29 cellular contexts compared by ENCODE assay signal in genomic region chr1:192803501-192803900, GRCh38.
"Had no signal": no experiment of that assay in that cellular context is flagged by ENCODE, and none has a peak within 500 bp of the region (broad histone marks: within the 10 kb centered on the region; RNA-seq: fewer than 3 reads in every experiment).

No MANE protein-coding gene starts in this region.

- H3K36me3 ChIP-seq: adrenal gland, colonic mucosa, esophagus muscularis mucosa, gastroesophageal sphincter, heart right ventricle had no signal

- H3K27ac ChIP-seq: adrenal gland, body of pancreas, colonic mucosa, esophagus muscularis mucosa, gastroesophageal sphincter, heart right ventricle had no signal

- H3K4me3 ChIP-seq: adrenal gland, body of pancreas, colonic mucosa, esophagus muscularis mucosa, gastroesophageal sphincter, heart right ventricle had no signal

- DNase-seq: activated CD4-positive, alpha-beta memory T cell treated with anti-CD3 and anti-CD28 coated beads, Interleukin-2, amount 10 ng/mL, durations not matched to agents 7 days and 5 days; activated CD4-positive, alpha-beta T cell treated with anti-CD3 and anti-CD28 coated beads for 36 hours; activated CD4-positive, alpha-beta T cell treated with anti-CD3 and anti-CD28 coated beads, Interleukin-2, amount 10 ng/mL, durations not matched to agents 24 days and 14 days; activated CD4-positive, CD25-positive, alpha-beta regulatory T cell; activated CD4-positive, CD25-positive, alpha-beta regulatory T cell treated with anti-CD3 and anti-CD28 coated beads, Interleukin-2, amount 50 U/mL, for 72 hours; activated CD8-positive, alpha-beta memory T cell treated with anti-CD3 and anti-CD28 coated beads, Interleukin-2, amount 50 U/mL, for 48 hours; activated gamma-delta T cell; activated naive CD4-positive, alpha-beta T cell; activated naive CD4-positive, alpha-beta T cell treated with anti-CD3 and anti-CD28 coated beads, Interleukin-2, amount 50 U/mL, for 16 hours; activated T-cell treated with anti-CD3 and anti-CD28 coated beads for 4 hours; activated T-cell treated with anti-CD3 and anti-CD28 coated beads, Interleukin-2, amount 50 U/mL, for 24 hours; activated T-cell treated with anti-CD3 and anti-CD28 coated beads, Interleukin-2, amount 50 U/mL, for 72 hours; adrenal gland; amygdala; aorta; body of pancreas; caudate nucleus; colonic mucosa; effector memory CD4-positive, alpha-beta T cell; endodermal cell; erythroblast; foreskin melanocyte; heart right ventricle; SW 1271; T-cell; T-helper 17 cell; T1000 had no signal

- H3K9me3 ChIP-seq: adrenal gland, body of pancreas, colonic mucosa, esophagus muscularis mucosa, gastroesophageal sphincter, heart right ventricle had no signal

- H3K27me3 ChIP-seq: adrenal gland, body of pancreas, colonic mucosa, esophagus muscularis mucosa, gastroesophageal sphincter, heart right ventricle had no signal

- H3K4me1 ChIP-seq: colonic mucosa had no signal
